ENCODE assay signal across 6 cellular contexts in the genomic region with DNA sequence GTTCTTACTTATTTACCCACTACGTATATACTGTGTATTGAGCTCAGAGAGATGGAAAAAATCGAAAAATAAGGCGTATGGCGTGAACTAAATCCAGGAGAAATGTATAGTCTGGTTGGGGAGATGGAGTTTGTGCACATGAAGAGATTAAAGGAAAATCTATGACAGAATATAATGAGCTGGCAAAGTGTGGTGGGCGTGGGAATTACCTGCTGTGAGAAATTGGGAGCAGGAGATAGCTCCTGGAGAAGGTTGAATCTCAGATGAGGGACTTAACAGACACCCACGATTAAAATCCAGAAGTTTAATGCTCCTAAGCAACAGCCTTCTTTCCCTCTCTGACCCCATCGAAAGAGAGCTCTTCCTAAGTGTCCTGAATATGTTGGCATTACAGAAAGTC.
"Had no signal": no experiment of that assay in that cellular context is flagged by ENCODE, and none has a peak within 500 bp of the region (broad histone marks: within the 10 kb centered on the region; RNA-seq: fewer than 3 reads in every experiment).

No MANE protein-coding gene starts in this region.

- FAIRE-seq: HepG2, HTR-8/SVneo, K562 had no signal

- H3K27ac Mint-ChIP-seq: IgD-negative memory B cell had no signal

- H3K4me1 Mint-ChIP-seq: IgD-negative memory B cell had no signal

- H3K27ac ChIP-seq: HL-60 had no signal

- H3K9me3 Mint-ChIP-seq: IgD-negative memory B cell had no signal

- DNase-seq: IMR-90 had no signal

- H3K4me3 ChIP-seq: K562 had no signal

- H3K36me3 Mint-ChIP-seq: IgD-negative memory B cell had no signal

- H3K4me3 Mint-ChIP-seq: IgD-negative memory B cell had no signal
